In genomic region chr12:69359531-69360347, GRCh38 we compare ENCODE assay signal across 1 cellular context.
TF ChIP-seq lines count a peak whose summit lies in the region.

Gene YEATS4 (plus strand): TSS chr12:69359743. CDS start chr12:69359973, 230 bp downstream.

TF ChIP-seq in HEK293, 187 proteins besides CTCF, POLR2A, EP300 and RAD21 (continued from another document and continues in another):
- TF ChIP-seq, protein P1, sequence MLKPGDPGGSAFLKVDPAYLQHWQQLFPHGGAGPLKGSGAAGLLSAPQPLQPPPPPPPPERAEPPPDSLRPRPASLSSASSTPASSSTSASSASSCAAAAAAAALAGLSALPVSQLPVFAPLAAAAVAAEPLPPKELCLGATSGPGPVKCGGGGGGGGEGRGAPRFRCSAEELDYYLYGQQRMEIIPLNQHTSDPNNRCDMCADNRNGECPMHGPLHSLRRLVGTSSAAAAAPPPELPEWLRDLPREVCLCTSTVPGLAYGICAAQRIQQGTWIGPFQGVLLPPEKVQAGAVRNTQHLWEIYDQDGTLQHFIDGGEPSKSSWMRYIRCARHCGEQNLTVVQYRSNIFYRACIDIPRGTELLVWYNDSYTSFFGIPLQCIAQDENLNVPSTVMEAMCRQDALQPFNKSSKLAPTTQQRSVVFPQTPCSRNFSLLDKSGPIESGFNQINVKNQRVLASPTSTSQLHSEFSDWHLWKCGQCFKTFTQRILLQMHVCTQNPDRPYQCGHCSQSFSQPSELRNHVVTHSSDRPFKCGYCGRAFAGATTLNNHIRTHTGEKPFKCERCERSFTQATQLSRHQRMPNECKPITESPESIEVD (tag by site-specific recombination; IDR thresholded peaks at IDR 0.05), result no peak
- TF ChIP-seq, protein P2, sequence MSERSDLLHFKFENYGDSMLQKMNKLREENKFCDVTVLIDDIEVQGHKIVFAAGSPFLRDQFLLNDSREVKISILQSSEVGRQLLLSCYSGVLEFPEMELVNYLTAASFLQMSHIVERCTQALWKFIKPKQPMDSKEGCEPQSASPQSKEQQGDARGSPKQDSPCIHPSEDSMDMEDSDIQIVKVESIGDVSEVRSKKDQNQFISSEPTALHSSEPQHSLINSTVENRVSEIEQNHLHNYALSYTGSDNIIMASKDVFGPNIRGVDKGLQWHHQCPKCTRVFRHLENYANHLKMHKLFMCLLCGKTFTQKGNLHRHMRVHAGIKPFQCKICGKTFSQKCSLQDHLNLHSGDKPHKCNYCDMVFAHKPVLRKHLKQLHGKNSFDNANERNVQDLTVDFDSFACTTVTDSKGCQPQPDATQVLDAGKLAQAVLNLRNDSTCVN (tag by site-specific recombination; optimal IDR thresholded peaks at IDR 0.05), result peak; percentile 96
- TF ChIP-seq, protein P3, sequence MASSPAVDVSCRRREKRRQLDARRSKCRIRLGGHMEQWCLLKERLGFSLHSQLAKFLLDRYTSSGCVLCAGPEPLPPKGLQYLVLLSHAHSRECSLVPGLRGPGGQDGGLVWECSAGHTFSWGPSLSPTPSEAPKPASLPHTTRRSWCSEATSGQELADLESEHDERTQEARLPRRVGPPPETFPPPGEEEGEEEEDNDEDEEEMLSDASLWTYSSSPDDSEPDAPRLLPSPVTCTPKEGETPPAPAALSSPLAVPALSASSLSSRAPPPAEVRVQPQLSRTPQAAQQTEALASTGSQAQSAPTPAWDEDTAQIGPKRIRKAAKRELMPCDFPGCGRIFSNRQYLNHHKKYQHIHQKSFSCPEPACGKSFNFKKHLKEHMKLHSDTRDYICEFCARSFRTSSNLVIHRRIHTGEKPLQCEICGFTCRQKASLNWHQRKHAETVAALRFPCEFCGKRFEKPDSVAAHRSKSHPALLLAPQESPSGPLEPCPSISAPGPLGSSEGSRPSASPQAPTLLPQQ (tag by site-specific recombination; IDR thresholded peaks at IDR 0.05), result peak; percentile 99
- TF ChIP-seq ZEB2 (tag by site-specific recombination; IDR thresholded peaks at IDR 0.05) (peak; percentile 95), WT1 (tag by site-specific recombination; IDR thresholded peaks at IDR 0.05) (peak; percentile 92), MZF1 (tag by site-specific recombination; IDR thresholded peaks at IDR 0.05; ENCODE audit: borderline replicate concordance) (peak; percentile 51; the same call in 1 of the 2 replicates), ZSCAN30 (tag by site-specific recombination; IDR thresholded peaks at IDR 0.05) (peak; percentile 79), ZNF701 (tag by site-specific recombination; IDR thresholded peaks at IDR 0.05) (no peak), ZNF654 (tag by site-specific recombination; IDR thresholded peaks at IDR 0.05; ENCODE audit: low read depth) (no peak), ZNF121 (tag by site-specific recombination; IDR thresholded peaks at IDR 0.05) (peak; percentile 65; the same call in 1 of the 2 replicates), ZXDB (tag by site-specific recombination; IDR thresholded peaks at IDR 0.05) (peak; percentile 95), KLF10 (tag by site-specific recombination; IDR thresholded peaks at IDR 0.05) (peak; percentile 65; the same call in 1 of the 2 replicates), REST (tag by site-specific recombination; IDR thresholded peaks at IDR 0.05) (peak; percentile 62), INSM2 (tag by site-specific recombination; IDR thresholded peaks at IDR 0.05) (peak; percentile 61; the same call in 1 of the 2 replicates), ZNF174 (tag by site-specific recombination; IDR thresholded peaks at IDR 0.05) (no peak), ZNF341 (tag by site-specific recombination; IDR thresholded peaks at IDR 0.05; ENCODE audit: low read depth) (peak; percentile 89), ZSCAN23 (tag by site-specific recombination; IDR thresholded peaks at IDR 0.05) (peak; percentile 40; the same call in 1 of the 2 replicates), ZNF792 (tag by site-specific recombination; IDR thresholded peaks at IDR 0.05) (peak; percentile 78; the same call in 1 of the 2 replicates), MYNN (tag by site-specific recombination; IDR thresholded peaks at IDR 0.05; ENCODE audit: borderline replicate concordance) (0 out of 2 replicates have a peak, but pooled peaks have one; percentile 27), ZNF366 (tag by site-specific recombination; conservative IDR thresholded peaks at IDR 0.05) (peak; percentile 72), ZFP69B (tag by site-specific recombination; IDR thresholded peaks at IDR 0.05) (peak; percentile 98), TSHZ1 (tag by site-specific recombination; IDR thresholded peaks at IDR 0.05; ENCODE audit: borderline replicate concordance) (no peak), ZNF501 (tag by site-specific recombination; IDR thresholded peaks at IDR 0.05) (peak; percentile 96), ZNF660 (tag by site-specific recombination; IDR thresholded peaks at IDR 0.05) (peak; percentile 78; the same call in 1 of the 2 replicates), SP3 (tag by site-specific recombination; IDR thresholded peaks at IDR 0.05) (peak; percentile 95), TRIM28 (IDR thresholded peaks at IDR 0.05; ENCODE audit: borderline replicate concordance, low read length) (no peak), ZIC2 (tag by site-specific recombination; IDR thresholded peaks at IDR 0.05) (peak; percentile 66)
- TF ChIP-seq, protein P4, sequence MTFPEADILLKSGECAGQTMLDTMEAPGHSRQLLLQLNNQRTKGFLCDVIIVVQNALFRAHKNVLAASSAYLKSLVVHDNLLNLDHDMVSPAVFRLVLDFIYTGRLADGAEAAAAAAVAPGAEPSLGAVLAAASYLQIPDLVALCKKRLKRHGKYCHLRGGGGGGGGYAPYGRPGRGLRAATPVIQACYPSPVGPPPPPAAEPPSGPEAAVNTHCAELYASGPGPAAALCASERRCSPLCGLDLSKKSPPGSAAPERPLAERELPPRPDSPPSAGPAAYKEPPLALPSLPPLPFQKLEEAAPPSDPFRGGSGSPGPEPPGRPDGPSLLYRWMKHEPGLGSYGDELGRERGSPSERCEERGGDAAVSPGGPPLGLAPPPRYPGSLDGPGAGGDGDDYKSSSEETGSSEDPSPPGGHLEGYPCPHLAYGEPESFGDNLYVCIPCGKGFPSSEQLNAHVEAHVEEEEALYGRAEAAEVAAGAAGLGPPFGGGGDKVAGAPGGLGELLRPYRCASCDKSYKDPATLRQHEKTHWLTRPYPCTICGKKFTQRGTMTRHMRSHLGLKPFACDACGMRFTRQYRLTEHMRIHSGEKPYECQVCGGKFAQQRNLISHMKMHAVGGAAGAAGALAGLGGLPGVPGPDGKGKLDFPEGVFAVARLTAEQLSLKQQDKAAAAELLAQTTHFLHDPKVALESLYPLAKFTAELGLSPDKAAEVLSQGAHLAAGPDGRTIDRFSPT (tag by site-specific recombination; IDR thresholded peaks at IDR 0.05), result 0 out of 2 replicates have a peak, but pooled peaks have one; percentile 54
- TF ChIP-seq, protein P5, sequence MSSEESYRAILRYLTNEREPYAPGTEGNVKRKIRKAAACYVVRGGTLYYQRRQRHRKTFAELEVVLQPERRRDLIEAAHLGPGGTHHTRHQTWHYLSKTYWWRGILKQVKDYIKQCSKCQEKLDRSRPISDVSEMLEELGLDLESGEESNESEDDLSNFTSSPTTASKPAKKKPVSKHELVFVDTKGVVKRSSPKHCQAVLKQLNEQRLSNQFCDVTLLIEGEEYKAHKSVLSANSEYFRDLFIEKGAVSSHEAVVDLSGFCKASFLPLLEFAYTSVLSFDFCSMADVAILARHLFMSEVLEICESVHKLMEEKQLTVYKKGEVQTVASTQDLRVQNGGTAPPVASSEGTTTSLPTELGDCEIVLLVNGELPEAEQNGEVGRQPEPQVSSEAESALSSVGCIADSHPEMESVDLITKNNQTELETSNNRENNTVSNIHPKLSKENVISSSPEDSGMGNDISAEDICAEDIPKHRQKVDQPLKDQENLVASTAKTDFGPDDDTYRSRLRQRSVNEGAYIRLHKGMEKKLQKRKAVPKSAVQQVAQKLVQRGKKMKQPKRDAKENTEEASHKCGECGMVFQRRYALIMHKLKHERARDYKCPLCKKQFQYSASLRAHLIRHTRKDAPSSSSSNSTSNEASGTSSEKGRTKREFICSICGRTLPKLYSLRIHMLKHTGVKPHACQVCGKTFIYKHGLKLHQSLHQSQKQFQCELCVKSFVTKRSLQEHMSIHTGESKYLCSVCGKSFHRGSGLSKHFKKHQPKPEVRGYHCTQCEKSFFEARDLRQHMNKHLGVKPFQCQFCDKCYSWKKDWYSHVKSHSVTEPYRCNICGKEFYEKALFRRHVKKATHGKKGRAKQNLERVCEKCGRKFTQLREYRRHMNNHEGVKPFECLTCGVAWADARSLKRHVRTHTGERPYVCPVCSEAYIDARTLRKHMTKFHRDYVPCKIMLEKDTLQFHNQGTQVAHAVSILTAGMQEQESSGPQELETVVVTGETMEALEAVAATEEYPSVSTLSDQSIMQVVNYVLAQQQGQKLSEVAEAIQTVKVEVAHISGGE (tag by site-specific recombination; conservative IDR thresholded peaks at IDR 0.05; ENCODE audit: low read depth), result peak; percentile 70
- TF ChIP-seq, protein P6, sequence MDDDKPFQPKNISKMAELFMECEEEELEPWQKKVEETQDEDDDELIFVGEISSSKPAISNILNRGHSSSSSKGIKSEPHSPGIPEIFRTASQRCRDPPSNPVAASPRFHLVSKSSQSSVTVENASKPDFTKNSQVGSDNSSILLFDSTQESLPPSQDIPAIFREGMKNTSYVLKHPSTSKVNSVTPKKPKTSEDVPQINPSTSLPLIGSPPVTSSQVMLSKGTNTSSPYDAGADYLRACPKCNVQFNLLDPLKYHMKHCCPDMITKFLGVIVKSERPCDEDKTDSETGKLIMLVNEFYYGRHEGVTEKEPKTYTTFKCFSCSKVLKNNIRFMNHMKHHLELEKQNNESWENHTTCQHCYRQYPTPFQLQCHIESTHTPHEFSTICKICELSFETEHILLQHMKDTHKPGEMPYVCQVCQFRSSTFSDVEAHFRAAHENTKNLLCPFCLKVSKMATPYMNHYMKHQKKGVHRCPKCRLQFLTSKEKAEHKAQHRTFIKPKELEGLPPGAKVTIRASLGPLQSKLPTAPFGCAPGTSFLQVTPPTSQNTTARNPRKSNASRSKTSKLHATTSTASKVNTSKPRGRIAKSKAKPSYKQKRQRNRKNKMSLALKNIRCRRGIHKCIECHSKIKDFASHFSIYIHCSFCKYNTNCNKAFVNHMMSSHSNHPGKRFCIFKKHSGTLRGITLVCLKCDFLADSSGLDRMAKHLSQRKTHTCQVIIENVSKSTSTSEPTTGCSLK (tag by site-specific recombination; IDR thresholded peaks at IDR 0.05), result no peak
- TF ChIP-seq, protein P7, sequence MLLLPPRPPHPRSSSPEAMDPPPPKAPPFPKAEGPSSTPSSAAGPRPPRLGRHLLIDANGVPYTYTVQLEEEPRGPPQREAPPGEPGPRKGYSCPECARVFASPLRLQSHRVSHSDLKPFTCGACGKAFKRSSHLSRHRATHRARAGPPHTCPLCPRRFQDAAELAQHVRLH (tag by site-specific recombination; IDR thresholded peaks at IDR 0.05), result peak; percentile 57
